Comparison of ENCODE assay signal across 33 cellular contexts in the genomic region with DNA sequence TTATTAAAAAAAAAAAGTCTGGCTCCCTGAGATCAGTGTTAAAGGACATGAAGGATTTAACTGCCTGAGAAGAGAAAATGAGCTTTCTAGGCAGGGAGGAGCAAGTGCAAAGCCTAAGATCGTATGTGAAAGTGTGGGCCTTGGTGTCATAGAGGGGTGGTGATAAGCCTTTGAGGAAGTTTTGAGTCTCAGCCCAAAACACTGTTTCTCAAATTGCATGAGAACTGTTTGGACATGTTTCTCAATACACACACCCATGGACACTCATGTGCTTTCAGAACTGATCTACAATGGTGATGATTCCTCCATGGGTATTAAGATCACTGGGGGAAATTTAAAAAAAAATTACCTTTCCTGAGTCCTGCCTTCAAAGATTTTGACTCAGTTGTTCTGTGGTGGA.
"Had no signal": no experiment of that assay in that cellular context is flagged by ENCODE, and none has a peak within 500 bp of the region (broad histone marks: within the 10 kb centered on the region; RNA-seq: fewer than 3 reads in every experiment).

No MANE protein-coding gene starts in this region.

- H3K36me3 Mint-ChIP-seq: activated CD4-positive, alpha-beta memory T cell treated with anti-CD3 and anti-CD28 coated beads for 36 hours; activated CD8-positive, alpha-beta memory T cell treated with anti-CD3 and anti-CD28 coated beads, Interleukin-2, amount 10 ng/mL, durations not matched to agents 7 days and 5 days; activated naive CD4-positive, alpha-beta T cell treated with anti-CD3 and anti-CD28 coated beads, Interleukin-2, amount 10 ng/mL, durations not matched to agents 7 days and 5 days; activated naive CD4-positive, alpha-beta T cell treated with anti-CD3 and anti-CD28 coated beads, Interleukin-2, amount 50 U/mL, for 72 hours; activated naive CD8-positive, alpha-beta T cell treated with anti-CD3 and anti-CD28 coated beads, Interleukin-2, amount 10 ng/mL, durations not matched to agents 7 days and 5 days had no signal

- H3K9me3 ChIP-seq: colonic mucosa, gastrocnemius medialis had no signal

- H3K27ac Mint-ChIP-seq: activated B cell treated with CpG ODN at 0.5 μM for 24 hours; activated CD4-positive, alpha-beta memory T cell treated with anti-CD3 and anti-CD28 coated beads for 36 hours; activated CD8-positive, alpha-beta memory T cell treated with anti-CD3 and anti-CD28 coated beads, Interleukin-2, amount 10 ng/mL, durations not matched to agents 7 days and 5 days; activated CD8-positive, alpha-beta T cell treated with anti-CD3 and anti-CD28 coated beads, Interleukin-2, amount 10 ng/mL, durations not matched to agents 7 days and 5 days; activated naive CD4-positive, alpha-beta T cell treated with anti-CD3 and anti-CD28 coated beads, Interleukin-2, amount 10 ng/mL, durations not matched to agents 7 days and 5 days; activated naive CD4-positive, alpha-beta T cell treated with anti-CD3 and anti-CD28 coated beads, Interleukin-2, amount 50 U/mL, for 72 hours; activated naive CD8-positive, alpha-beta T cell treated with anti-CD3 and anti-CD28 coated beads, Interleukin-2, amount 10 ng/mL, durations not matched to agents 7 days and 5 days; activated T-helper 1 cell treated with anti-CD3 and anti-CD28 coated beads, Interleukin-12 subunit alpha, Interleukin-12 subunit beta, Interleukin-2, Interleukin-4 antibody, amounts not matched to agents 30 ng/mL and 10 ng/mL and 1 ng/mL, durations not matched to agents 14 hours and 24 hours and 36 hours; activated T-helper 2 cell treated with anti-CD3 and anti-CD28 coated beads, Interferon-gamma antibody, Interleukin-2, Interleukin-4, amounts not matched to agents 10 μg/mL and 5 μg/mL and 100 μg/mL, durations not matched to agents 14 hours and 24 hours and 36 hours had no signal

- ATAC-seq: activated CD4-positive, CD25-positive, alpha-beta regulatory T cell treated with anti-CD3 and anti-CD28 coated beads, Interleukin-2, amount 50 U/mL, for 24 hours; activated CD8-positive, alpha-beta memory T cell treated with anti-CD3 and anti-CD28 coated beads, Interleukin-2, amount 10 ng/mL, durations not matched to agents 7 days and 5 days; activated CD8-positive, alpha-beta T cell treated with anti-CD3 and anti-CD28 coated beads, Interleukin-2, amount 10 ng/mL, durations not matched to agents 7 days and 5 days; activated naive CD4-positive, alpha-beta T cell treated with anti-CD3 and anti-CD28 coated beads, Interleukin-2, amount 50 U/mL, for 72 hours; esophagus mucosa; gastrocnemius medialis; heart left ventricle had no signal

- H3K27me3 ChIP-seq: brain microvascular endothelial cell, cardiac muscle cell, colonic mucosa, gastrocnemius medialis, heart left ventricle had no signal

- H3K4me3 Mint-ChIP-seq: activated B cell treated with CpG ODN at 0.5 μM for 24 hours; activated CD4-positive, alpha-beta memory T cell treated with anti-CD3 and anti-CD28 coated beads for 36 hours; activated CD8-positive, alpha-beta memory T cell treated with anti-CD3 and anti-CD28 coated beads, Interleukin-2, amount 10 ng/mL, durations not matched to agents 7 days and 5 days; activated CD8-positive, alpha-beta T cell treated with anti-CD3 and anti-CD28 coated beads, Interleukin-2, amount 10 ng/mL, durations not matched to agents 7 days and 5 days; activated naive CD4-positive, alpha-beta T cell treated with anti-CD3 and anti-CD28 coated beads, Interleukin-2, amount 10 ng/mL, durations not matched to agents 7 days and 5 days; activated naive CD8-positive, alpha-beta T cell treated with anti-CD3 and anti-CD28 coated beads, Interleukin-2, amount 10 ng/mL, durations not matched to agents 7 days and 5 days; activated T-helper 1 cell treated with anti-CD3 and anti-CD28 coated beads, Interleukin-12 subunit alpha, Interleukin-12 subunit beta, Interleukin-2, Interleukin-4 antibody, amounts not matched to agents 30 ng/mL and 10 ng/mL and 1 ng/mL, durations not matched to agents 14 hours and 24 hours and 36 hours had no signal

- FAIRE-seq: astrocyte, endometrium, endothelial cell of umbilical vein, TTC549 had no signal

- H3K27ac ChIP-seq: brain microvascular endothelial cell, cardiac muscle cell, colonic mucosa, gastrocnemius medialis, heart left ventricle, WERI-Rb-1 had no signal

- H3K4me1 ChIP-seq: colonic mucosa, gastrocnemius medialis, heart left ventricle had no signal

- H3K9me3 Mint-ChIP-seq: activated CD4-positive, alpha-beta memory T cell treated with anti-CD3 and anti-CD28 coated beads for 36 hours; activated naive CD4-positive, alpha-beta T cell treated with anti-CD3 and anti-CD28 coated beads, Interleukin-2, amount 10 ng/mL, durations not matched to agents 7 days and 5 days; activated naive CD8-positive, alpha-beta T cell treated with anti-CD3 and anti-CD28 coated beads, Interleukin-2, amount 10 ng/mL, durations not matched to agents 7 days and 5 days; activated T-helper 1 cell treated with anti-CD3 and anti-CD28 coated beads, Interleukin-12 subunit alpha, Interleukin-12 subunit beta, Interleukin-2, Interleukin-4 antibody, amounts not matched to agents 30 ng/mL and 10 ng/mL and 1 ng/mL, durations not matched to agents 14 hours and 24 hours and 36 hours; activated T-helper 2 cell treated with anti-CD3 and anti-CD28 coated beads, Interferon-gamma antibody, Interleukin-2, Interleukin-4, amounts not matched to agents 10 μg/mL and 5 μg/mL and 100 μg/mL, durations not matched to agents 14 hours and 24 hours and 36 hours had no signal

- H3K27me3 Mint-ChIP-seq: activated B cell treated with CpG ODN at 0.5 μM for 24 hours; activated CD8-positive, alpha-beta memory T cell treated with anti-CD3 and anti-CD28 coated beads, Interleukin-2, amount 10 ng/mL, durations not matched to agents 7 days and 5 days; activated naive CD4-positive, alpha-beta T cell treated with anti-CD3 and anti-CD28 coated beads, Interleukin-2, amount 10 ng/mL, durations not matched to agents 7 days and 5 days; activated naive CD8-positive, alpha-beta T cell treated with anti-CD3 and anti-CD28 coated beads, Interleukin-2, amount 10 ng/mL, durations not matched to agents 7 days and 5 days had no signal

- H3K36me3 ChIP-seq: brain microvascular endothelial cell, cardiac muscle cell, colonic mucosa, gastrocnemius medialis, heart left ventricle, WERI-Rb-1 had no signal

- H3K4me3 ChIP-seq: cardiac muscle cell, colonic mucosa, gastrocnemius medialis, heart left ventricle had no signal

- H3K4me1 Mint-ChIP-seq: activated B cell treated with CpG ODN at 0.5 μM for 24 hours; activated CD8-positive, alpha-beta memory T cell treated with anti-CD3 and anti-CD28 coated beads, Interleukin-2, amount 10 ng/mL, durations not matched to agents 7 days and 5 days; activated naive CD4-positive, alpha-beta T cell treated with anti-CD3 and anti-CD28 coated beads, Interleukin-2, amount 10 ng/mL, durations not matched to agents 7 days and 5 days; activated naive CD8-positive, alpha-beta T cell treated with anti-CD3 and anti-CD28 coated beads, Interleukin-2, amount 10 ng/mL, durations not matched to agents 7 days and 5 days had no signal

- DNase-seq: activated B cell treated with CpG ODN at 0.5 μM for 24 hours; activated CD4-positive, alpha-beta memory T cell treated with anti-CD3 and anti-CD28 coated beads for 36 hours; activated CD4-positive, alpha-beta T cell treated with anti-CD3 and anti-CD28 coated beads for 48 hours; activated CD4-positive, alpha-beta T cell treated with anti-CD3 and anti-CD28 coated beads, Interleukin-2, amount 50 U/mL, for 1 hour; activated CD8-positive, alpha-beta memory T cell treated with anti-CD3 and anti-CD28 coated beads, Interleukin-2, amount 10 ng/mL, durations not matched to agents 7 days and 5 days; activated CD8-positive, alpha-beta memory T cell treated with anti-CD3 and anti-CD28 coated beads, Interleukin-2, amount 50 U/mL, for 4 hours; activated CD8-positive, alpha-beta T cell treated with anti-CD3 and anti-CD28 coated beads, Interleukin-2, amount 10 ng/mL, durations not matched to agents 7 days and 5 days; activated effector memory CD4-positive, alpha-beta T cell treated with anti-CD3 and anti-CD28 coated beads, Interleukin-2, amount 50 U/mL, for 16 hours; activated naive CD4-positive, alpha-beta T cell; activated naive CD4-positive, alpha-beta T cell treated with anti-CD3 and anti-CD28 coated beads, Interleukin-2, amount 10 ng/mL, durations not matched to agents 7 days and 5 days; activated naive CD8-positive, alpha-beta T cell treated with anti-CD3 and anti-CD28 coated beads, Interleukin-2, amount 10 ng/mL, durations not matched to agents 7 days and 5 days; activated T-cell treated with anti-CD3 and anti-CD28 coated beads, Interleukin-2, amount 50 U/mL, for 1 hour; activated T-cell treated with anti-CD3 and anti-CD28 coated beads, Interleukin-2, amount 50 U/mL, for 48 hours; brain microvascular endothelial cell; central memory CD4-positive, alpha-beta T cell; cerebellar nuclear complex; colonic mucosa; effector CD8-positive, alpha-beta T cell; gastrocnemius medialis; glutamatergic neuron; heart left ventricle; T-helper 2 cell; WERI-Rb-1 had no signal
